16 cellular contexts compared by ENCODE assay signal in genomic region chr12:103855036-103855712, GRCh38. TPM values are rescaled to one million over a fixed set of nuclear protein-coding genes. Genes with fewer than 3 reads are reported as not detected.
DNase-seq lines count a peak whose midpoint lies in the region; ATAC-seq and TF ChIP-seq lines count a peak whose summit lies in the region.
"Had no signal": no experiment of that assay in that cellular context is flagged by ENCODE, and none has a peak within 500 bp of the region (broad histone marks: within the 10 kb centered on the region; RNA-seq: fewer than 3 reads in every experiment).

No MANE protein-coding gene starts in this region.

- no peak for TF ChIP-seq CTCF in tibial artery (IDR thresholded peaks at IDR 0.05)

- H3K36me3 ChIP-seq in tibial artery: no peaks in the 10 kb centered on the region
- H3K36me3 ChIP-seq: tibial nerve had no signal

- DNase-seq in NCI-H2029 treated with DMSO at 0.1 percent for 48 hours (lab: John Stamatoyannopoulos, UW) (peak; percentile 54), NCI-H2029 (lab: John Stamatoyannopoulos, UW) (no peak), glomerular visceral epithelial cell (ENCODE audit: extremely low spot score) (peak; percentile 47), tibial artery (no peak), HT-29 (ENCODE audit: low spot score) (no peak)
- DNase-seq: activated T-cell treated with anti-CD3 and anti-CD28 coated beads, Interleukin-2, amount 50 U/mL, for 1 hour; amygdala; effector memory CD4-positive, alpha-beta T cell; Karpas-422; PC-9; stimulated activated CD8-positive, alpha-beta memory T cell treated with anti-CD3 and anti-CD28 coated beads, Interleukin-4, amount 100 ng/mL, for 48 hours; T-helper 1 cell had no signal

- H3K9me3 ChIP-seq in tibial artery: no peaks in the 10 kb centered on the region
- H3K9me3 ChIP-seq: tibial nerve had no signal

- ATAC-seq in SK-N-SH treated with all-trans-retinoic acid at 6 μM for 48 hours (peak; percentile 19; the same call in 2 of the 3 replicates), HG02610 (IDR thresholded peaks at IDR 0.05; ENCODE audit: unreplicated experiment) (no peak), HG03175 (IDR thresholded peaks at IDR 0.05; ENCODE audit: unreplicated experiment) (no peak)

- peaks cover 0 to 51% (median 33%) of the 10 kb centered on the region in 4 donors for H3K4me1 ChIP-seq in tibial artery

- H3K27me3 ChIP-seq in tibial artery: no peaks in the 10 kb centered on the region
- H3K27me3 ChIP-seq: tibial nerve had no signal

- H3K4me3 ChIP-seq in tibial artery: no peak overlapping the region
- H3K4me3 ChIP-seq: PC-9, tibial nerve had no signal

- peak overlapping the region; percentile 3 to 5 for H3K27ac ChIP-seq in tibial artery
- H3K27ac ChIP-seq: PC-9, tibial nerve had no signal

- intact Hi-C loops in tibial artery (cut with DNase I; ENCODE audit: low total_unique reads): no loop called here

TF ChIP-seq in SK-N-SH treated with all-trans-retinoic acid at 6 μM for 48 hours, 23 proteins besides CTCF, POLR2A, EP300 and RAD21:
- no peak for TF ChIP-seq GLIS3 (CRISPR knock-in tag; IDR thresholded peaks at IDR 0.05)
- no peak for TF ChIP-seq ARNTL (CRISPR knock-in tag; IDR thresholded peaks at IDR 0.05; ENCODE audit: borderline replicate concordance, low read depth)
- TF ChIP-seq ZNF70 (CRISPR knock-in tag; IDR thresholded peaks at IDR 0.05): no peak
- no peak for TF ChIP-seq POU6F1 (CRISPR knock-in tag; IDR thresholded peaks at IDR 0.05; ENCODE audit: borderline replicate concordance, low read depth)
- no peak for TF ChIP-seq ISL1 (CRISPR knock-in tag; IDR thresholded peaks at IDR 0.05)
- no peak for TF ChIP-seq ZC3H10 (CRISPR knock-in tag; IDR thresholded peaks at IDR 0.05)
- no peak for TF ChIP-seq CSDC2 (CRISPR knock-in tag; IDR thresholded peaks at IDR 0.05)
- no peak for TF ChIP-seq TSHZ2 (CRISPR knock-in tag; IDR thresholded peaks at IDR 0.05)
- no peak for TF ChIP-seq CREB5 (CRISPR knock-in tag; IDR thresholded peaks at IDR 0.05; ENCODE audit: low read depth)
- TF ChIP-seq ZFP30 (CRISPR knock-in tag; IDR thresholded peaks at IDR 0.05): no peak
- TF ChIP-seq TOX (CRISPR knock-in tag; IDR thresholded peaks at IDR 0.05; ENCODE audit: borderline replicate concordance): no peak; the same call in 1 of the 2 replicates
- TF ChIP-seq OSR1 (CRISPR knock-in tag; IDR thresholded peaks at IDR 0.05): no peak
- no peak for TF ChIP-seq ZFP3 (CRISPR knock-in tag; IDR thresholded peaks at IDR 0.05)
- TF ChIP-seq RARB (CRISPR knock-in tag; IDR thresholded peaks at IDR 0.05): no peak
- no peak for TF ChIP-seq PPARA (CRISPR knock-in tag; IDR thresholded peaks at IDR 0.05; ENCODE audit: borderline replicate concordance)

RNA-seq across cellular contexts. Expression of gene NT5DC3, which starts 14.1 kb away (rescaled TPM):
- 7.9 and 9.0 TPM in 2 replicates for total RNA-seq in HT-29 (2014; rRNA removed; shearing (Covaris generic))

Comparison
In these comparisons a context has a peak if more than half of its experiments do, and no peak if none do; other contexts are left out.
1. DNase-seq: peak in NCI-H2029 treated with DMSO at 0.1 percent for 48 hours (single experiment) and glomerular visceral epithelial cell (single experiment); none in NCI-H2029 (single experiment), tibial artery (0 of 2) and HT-29 (single experiment).